11 cellular contexts compared by ENCODE assay signal in the genomic region with DNA sequence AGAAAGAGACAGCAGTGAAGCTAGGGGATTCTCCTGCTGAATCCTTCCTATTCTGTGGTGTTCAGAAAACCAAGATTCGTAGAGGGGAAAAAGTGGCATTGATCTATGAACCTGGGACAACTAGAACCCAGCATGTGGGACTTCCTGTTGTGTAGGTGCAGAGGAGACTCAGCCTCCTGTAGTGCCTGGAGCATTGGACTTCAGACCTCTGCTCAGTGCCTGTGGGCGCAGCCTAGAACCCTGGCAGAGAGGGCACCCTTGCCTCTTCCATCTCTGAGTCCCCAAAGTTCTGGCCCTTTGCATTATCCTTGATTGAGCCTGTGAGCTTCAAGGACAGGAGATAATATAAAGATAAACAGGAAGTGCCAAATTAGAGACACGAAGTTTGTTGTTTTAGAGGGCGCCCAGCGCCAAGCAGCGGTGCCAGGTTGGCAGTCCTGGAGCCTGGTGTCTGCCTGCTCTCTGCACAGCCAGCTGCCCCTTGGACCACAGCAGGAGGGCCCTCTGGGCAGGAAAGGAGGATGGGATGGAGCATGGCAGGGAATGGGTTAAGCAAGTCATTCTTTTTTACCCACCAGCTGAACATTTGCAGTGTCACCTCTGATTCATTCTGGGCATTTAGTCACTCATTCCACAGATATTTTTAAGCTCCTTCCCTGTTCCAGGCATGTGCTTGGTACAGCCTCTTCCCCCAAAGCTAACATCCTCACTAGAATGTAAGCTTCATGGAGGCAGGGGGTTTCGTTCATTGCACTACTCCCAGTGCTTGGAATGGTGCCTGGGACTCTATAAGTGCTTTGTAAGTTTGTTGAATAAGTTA. TPM values are rescaled to one million over a fixed set of nuclear protein-coding genes. Genes with fewer than 3 reads are reported as not detected.
A peak's percentile ranks its signal among the peaks of the same experiment; 100 is the strongest.
DNase-seq lines count a peak whose midpoint lies in the region; ATAC-seq and TF ChIP-seq lines count a peak whose summit lies in the region.
"Had no signal": no experiment of that assay in that cellular context is flagged by ENCODE, and none has a peak within 500 bp of the region (broad histone marks: within the 10 kb centered on the region; RNA-seq: fewer than 3 reads in every experiment).

No MANE protein-coding gene starts in this region.

- WGBS in right cardiac atrium = 73% methylated on average over 7 of the region's 7 CpGs

- intact Hi-C loops in right cardiac atrium (cut with DNase I) = no loop called here

- ATAC-seq in esophagus mucosa (peak; percentile 23), right cardiac atrium (no peak)

- H3K9me3 ChIP-seq in MG63 (peaks cover 3% of the 10 kb centered on the region), right cardiac atrium (ENCODE audit: control insufficient read depth, low read length) (no peaks in the 10 kb centered on the region)
- H3K9me3 ChIP-seq: sigmoid colon, SJCRH30, tibial nerve had no signal

- no peak for TF ChIP-seq CTCF in AG04449 (IDR thresholded peaks at IDR 0.05; ENCODE audit: insufficient read depth, low read length, missing control alignments)

- H3K36me3 ChIP-seq in MG63 = no peaks in the 10 kb centered on the region
- H3K36me3 ChIP-seq: sigmoid colon, SJCRH30, tibial nerve had no signal

- H3K4me3 ChIP-seq in AG04449 (ENCODE audit: low read depth, low read length) = no peak overlapping the region
- H3K4me3 ChIP-seq in MG63 = no peak overlapping the region
- H3K4me3 ChIP-seq in right cardiac atrium (ENCODE audit: low read length) = no peak overlapping the region
- H3K4me3 ChIP-seq: sigmoid colon, SJCRH30, tibial nerve had no signal

- POLR2A ChIA-PET in AG04449 (lab: Yijun Ruan, JAX) = interaction anchor here (0.6 to 1.3 kb wide), 3 partner anchors 16 to 31 kb away, joined by 3 to 4 read pairs (median 4); partner anchors contain the start of genes LRRC46 and MRPL10

- no peak overlapping the region for H3K27ac ChIP-seq in right cardiac atrium (ENCODE audit: low read length)
- H3K27ac ChIP-seq: sigmoid colon, SJCRH30, tibial nerve had no signal

- CTCF ChIA-PET in AG04449 (lab: Yijun Ruan, JAX) = interaction anchor here (0.9 to 32.3 kb wide), 4 partner anchors 9 to 24 kb away, joined by 4 to 1547 read pairs (median 106); partner anchors contain the start of genes SCRN2 and SP2

- no peaks in the 10 kb centered on the region for H3K4me1 ChIP-seq in right cardiac atrium (ENCODE audit: control insufficient read depth, insufficient read depth, low read length)
- H3K4me1 ChIP-seq: sigmoid colon, SJCRH30, tibial nerve had no signal

- H3K27me3 ChIP-seq in MG63 (no peaks in the 10 kb centered on the region), right cardiac atrium (ENCODE audit: control insufficient read depth, insufficient read depth) (no peaks in the 10 kb centered on the region)

- DNase-seq in AG04449 (ENCODE audit: low read depth, low spot score) (peak; percentile 50), MG63 (peak; percentile 89), right cardiac atrium (no peak)
- no peak for DNase-seq in activated T-cell treated with anti-CD3 and anti-CD28 coated beads, Interleukin-2, amount 50 U/mL, for 48 hours
- DNase-seq in activated CD4-positive, alpha-beta T cell treated with anti-CD3 and anti-CD28 coated beads for 4 hours = no peak
- DNase-seq: activated effector memory CD4-positive, alpha-beta T cell treated with anti-CD3 and anti-CD28 coated beads, Interleukin-2, amount 50 U/mL, for 16 hours; DMS 273 treated with DMSO at 0.1 percent for 48 hours; sigmoid colon; SJCRH30 had no signal

RNA-seq across cellular contexts. Expression of gene SP6, which starts 11.9 kb away (rescaled TPM):
- not detected in 2 replicates for total RNA-seq in MG63 (2014; rRNA removed; shearing (Covaris generic); ENCODE audit: low replicate concordance)
- total RNA-seq in esophagus mucosa (5.9 TPM), right cardiac atrium (1 to 10 TPM in 1 of 4 donors, under 1 TPM in 3; 0.29 to 3.6 (median 0.41) TPM)
- 0.34 TPM for polyA plus RNA-seq in right cardiac atrium
- total RNA-seq: SJCRH30 had no signal

RNA-seq across cellular contexts. Expression of gene SCRN2, which starts 21.8 kb away (rescaled TPM):
- total RNA-seq in MG63 (2014; rRNA removed; shearing (Covaris generic); ENCODE audit: low replicate concordance) = 41.8 and 45.0 TPM in 2 replicates
- total RNA-seq in esophagus mucosa (21.2 TPM), right cardiac atrium (10 to 100 TPM; 36.6 to 51.8 (median 40.9) TPM)
- polyA plus RNA-seq in right cardiac atrium = 62.3 TPM

RNA-seq across cellular contexts. Expression of gene LRRC46, which starts 31.4 kb away (rescaled TPM):
- not detected in 2 replicates for total RNA-seq in MG63 (2014; rRNA removed; shearing (Covaris generic); ENCODE audit: low replicate concordance)
- total RNA-seq in esophagus mucosa (0.28 TPM), right cardiac atrium (under 1 TPM in 3 of 4 donors, not detected in 1; 0.38 to 0.48 (median 0.43) TPM)
- polyA plus RNA-seq in right cardiac atrium = 0.29 TPM

RNA-seq across cellular contexts. Expression of gene MRPL10, which starts 31.5 kb away (rescaled TPM):
- total RNA-seq in MG63 (2014; rRNA removed; shearing (Covaris generic); ENCODE audit: low replicate concordance) = 62.6 and 63.0 TPM in 2 replicates
- total RNA-seq in esophagus mucosa (26.7 TPM), right cardiac atrium (10 to 100 TPM; 37.7 to 52.3 (median 46.6) TPM)
- 48.0 TPM for polyA plus RNA-seq in right cardiac atrium

RNA-seq across cellular contexts. Expression of gene SP2, which starts 33.2 kb away (rescaled TPM):
- total RNA-seq in MG63 (2014; rRNA removed; shearing (Covaris generic); ENCODE audit: low replicate concordance) = 0.81 and 2.3 TPM in 2 replicates
- 12.7 TPM for total RNA-seq in esophagus mucosa
- total RNA-seq in right cardiac atrium = 10 to 100 TPM; 15.8 to 20.6 (median 17.9) TPM
- polyA plus RNA-seq in right cardiac atrium = 11.4 TPM

Comparison
In these comparisons a context has a peak if more than half of its experiments do, and no peak if none do; other contexts are left out.
1. DNase-seq: peak in AG04449 (single experiment) and MG63 (single experiment); none in activated T-cell treated with anti-CD3 and anti-CD28 coated beads, Interleukin-2, amount 50 U/mL, for 48 hours (0 of 2), right cardiac atrium (0 of 3) and activated CD4-positive, alpha-beta T cell treated with anti-CD3 and anti-CD28 coated beads for 4 hours (0 of 2).